ENCODE assay signal across 1 cellular context in the genomic region with DNA sequence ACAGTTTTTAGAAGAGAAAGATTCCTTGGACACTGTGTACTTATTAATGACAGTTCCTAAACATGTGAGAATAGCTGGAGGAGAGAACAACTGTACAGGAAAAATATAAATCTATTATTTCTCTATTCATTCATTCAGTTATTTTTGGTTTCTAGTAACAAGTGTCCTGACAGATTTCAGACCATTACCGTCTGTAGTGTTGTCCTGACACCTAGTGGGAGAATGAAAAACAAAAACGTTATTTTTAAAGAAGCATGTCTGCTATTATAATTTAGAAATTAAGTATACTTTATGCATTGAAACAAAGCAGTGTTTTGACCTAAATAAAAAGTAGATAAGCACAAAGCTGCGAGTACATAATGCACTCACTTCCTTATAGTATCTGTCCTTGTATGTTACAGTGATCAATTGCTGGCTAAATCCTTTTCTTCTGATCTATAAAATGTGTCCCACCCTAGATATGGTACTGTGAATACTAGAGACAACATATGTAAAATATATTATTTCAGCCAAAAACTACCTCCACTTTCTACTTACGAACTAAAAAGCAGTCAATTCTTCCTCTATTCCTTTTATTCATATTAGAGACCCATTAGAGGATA.
TF ChIP-seq lines count a peak whose summit lies in the region.

No MANE protein-coding gene starts in this region.

TF ChIP-seq in HCT116, 20 proteins besides CTCF, POLR2A, EP300 and RAD21 (continued from another document):
- TF ChIP-seq TCF7L2 (IDR thresholded peaks at IDR 0.05; ENCODE audit: borderline replicate concordance, extremely low read depth, insufficient read depth, insufficient read length): no peak
- no peak for TF ChIP-seq FOSL1 (IDR thresholded peaks at IDR 0.05; ENCODE audit: low read depth)
- no peak for TF ChIP-seq POLR2AphosphoS5 (IDR thresholded peaks at IDR 0.05; ENCODE audit: low read depth, low read length)
- TF ChIP-seq EZH2phosphoT487 (IDR thresholded peaks at IDR 0.05; ENCODE audit: borderline replicate concordance): no peak
